In genomic region chr2:234701421-234701820, GRCh38 we compare ENCODE assay signal across 20 cellular contexts.
DNase-seq lines count a peak whose midpoint lies in the region; ATAC-seq and TF ChIP-seq lines count a peak whose summit lies in the region.
"Had no signal": no experiment of that assay in that cellular context is flagged by ENCODE, and none has a peak within 500 bp of the region (broad histone marks: within the 10 kb centered on the region; RNA-seq: fewer than 3 reads in every experiment).

No MANE protein-coding gene starts in this region.

- no peaks in the 10 kb centered on the region for H3K27me3 Mint-ChIP-seq in activated CD8-positive, alpha-beta memory T cell treated with anti-CD3 and anti-CD28 coated beads, Interleukin-2, amount 10 ng/mL, durations not matched to agents 7 days and 5 days
- H3K27me3 Mint-ChIP-seq in stimulated activated naive B cell treated with anti-CD40 and anti-IgM and Interleukin-4, amounts not matched to agents 10 μg/mL and 1 μg/mL and 100 μg/mL, for 72 hours, result peaks cover 7 to 15% of the 10 kb centered on the region in 2 donors
- no peaks in the 10 kb centered on the region for H3K27me3 Mint-ChIP-seq in activated CD8-positive, alpha-beta T cell treated with anti-CD3 and anti-CD28 coated beads, Interleukin-2, amount 10 ng/mL, durations not matched to agents 7 days and 5 days (ENCODE audit: low read depth)

- intact Hi-C loops in esophagus muscularis mucosa (cut with DNase I), result no loop called here
- intact Hi-C loops in uterus (cut with DNase I; ENCODE audit: low total_unique reads), result no loop called here

- H3K27ac ChIP-seq in esophagus muscularis mucosa (replicated peaks in 1 of 4), result no peak overlapping the region
- no peak overlapping the region for H3K27ac ChIP-seq in neuronal stem cell (replicated peaks; ENCODE audit: low read length)
- no peak overlapping the region for H3K27ac ChIP-seq in uterus
- H3K27ac ChIP-seq: 22Rv1, BLaER1, C4-2B, GM23248 had no signal

- peaks cover 9% of the 10 kb centered on the region for H3K9me3 Mint-ChIP-seq in activated CD8-positive, alpha-beta memory T cell treated with anti-CD3 and anti-CD28 coated beads, Interleukin-2, amount 10 ng/mL, durations not matched to agents 7 days and 5 days (ENCODE audit: low read depth)
- peaks cover 22 to 26% of the 10 kb centered on the region in 2 donors for H3K9me3 Mint-ChIP-seq in stimulated activated naive B cell treated with anti-CD40 and anti-IgM and Interleukin-4, amounts not matched to agents 10 μg/mL and 1 μg/mL and 100 μg/mL, for 72 hours
- H3K9me3 Mint-ChIP-seq in activated CD8-positive, alpha-beta T cell treated with anti-CD3 and anti-CD28 coated beads, Interleukin-2, amount 10 ng/mL, durations not matched to agents 7 days and 5 days (ENCODE audit: insufficient read depth), result peaks cover 12% of the 10 kb centered on the region

- H3K4me2 ChIP-seq in neuronal stem cell (ENCODE audit: insufficient read depth, low read length, poor library complexity, severe bottlenecking), result no peak overlapping the region
- H3K4me2 ChIP-seq: BLaER1 had no signal

- H3K9me3 ChIP-seq in esophagus muscularis mucosa, result peaks cover 0 to 11% (median 10%) of the 10 kb centered on the region in 4 donors
- peaks cover 5 to 34% of the 10 kb centered on the region in 2 donors for H3K9me3 ChIP-seq in neuronal stem cell (replicated peaks in 1 of 2; ENCODE audit: control insufficient read depth in 2 of 2, insufficient read depth in 1 of 2, low read depth in 1 of 2, low read length in 2 of 2)
- no peaks in the 10 kb centered on the region for H3K9me3 ChIP-seq in uterus

- no peak for TF ChIP-seq CTCF in esophagus muscularis mucosa (IDR thresholded peaks at IDR 0.05)
- no peak for TF ChIP-seq CTCF in uterus (IDR thresholded peaks at IDR 0.05)

- peak overlapping the region; percentile 59 for H2AK5ac ChIP-seq in neuronal stem cell (ENCODE audit: low read depth, low read length)

- H3K79me1 ChIP-seq in neuronal stem cell (ENCODE audit: low read depth, low read length), result no peaks in the 10 kb centered on the region

- no peaks in the 10 kb centered on the region for H3K36me3 Mint-ChIP-seq in activated CD8-positive, alpha-beta memory T cell treated with anti-CD3 and anti-CD28 coated beads, Interleukin-2, amount 10 ng/mL, durations not matched to agents 7 days and 5 days
- H3K36me3 Mint-ChIP-seq in stimulated activated naive B cell treated with anti-CD40 and anti-IgM and Interleukin-4, amounts not matched to agents 10 μg/mL and 1 μg/mL and 100 μg/mL, for 72 hours, result peaks cover 9 to 15% of the 10 kb centered on the region in 2 donors
- no peaks in the 10 kb centered on the region for H3K36me3 Mint-ChIP-seq in activated CD8-positive, alpha-beta T cell treated with anti-CD3 and anti-CD28 coated beads, Interleukin-2, amount 10 ng/mL, durations not matched to agents 7 days and 5 days (ENCODE audit: low read depth)
- H3K36me3 Mint-ChIP-seq: CD4-positive, CD25-positive, alpha-beta regulatory T cell; CD8-positive, alpha-beta T cell had no signal

- peak; percentile 36 for DNase-seq in activated CD8-positive, alpha-beta memory T cell treated with anti-CD3 and anti-CD28 coated beads, Interleukin-2, amount 10 ng/mL, durations not matched to agents 7 days and 5 days
- DNase-seq in activated CD8-positive, alpha-beta memory T cell treated with anti-CD3 and anti-CD28 coated beads for 24 hours, result no peak
- DNase-seq in esophagus muscularis mucosa (ENCODE audit: extremely low spot score) (peak; percentile 53), neuronal stem cell (ENCODE audit: low spot score) (no peak), uterus (no peak)
- DNase-seq in stimulated activated naive B cell treated with anti-CD40 and anti-IgM and Interleukin-4, amounts not matched to agents 10 μg/mL and 1 μg/mL and 100 μg/mL, for 72 hours, result no peak
- DNase-seq in stimulated activated CD4-positive, alpha-beta T cell treated with anti-CD3 and anti-CD28 coated beads, Interleukin-2, amount 100 ng/mL, for 48 hours, result no peak
- DNase-seq in activated CD8-positive, alpha-beta T cell treated with anti-CD3 and anti-CD28 coated beads, Interleukin-2, amount 10 ng/mL, durations not matched to agents 7 days and 5 days, result no peak
- DNase-seq: Caco-2; CD4-positive, CD25-positive, alpha-beta regulatory T cell; CD8-positive, alpha-beta T cell; DMS153; DND-41; GM23248; H9 had no signal

- H2AFZ ChIP-seq in neuronal stem cell (ENCODE audit: low read length), result no peak overlapping the region
- H2AFZ ChIP-seq: GM23248 had no signal

- no peak overlapping the region for H2BK5ac ChIP-seq in neuronal stem cell (ENCODE audit: low read length)

- H3K4me1 Mint-ChIP-seq in activated CD8-positive, alpha-beta memory T cell treated with anti-CD3 and anti-CD28 coated beads, Interleukin-2, amount 10 ng/mL, durations not matched to agents 7 days and 5 days, result no peaks in the 10 kb centered on the region
- H3K4me1 Mint-ChIP-seq in stimulated activated naive B cell treated with anti-CD40 and anti-IgM and Interleukin-4, amounts not matched to agents 10 μg/mL and 1 μg/mL and 100 μg/mL, for 72 hours, result peaks cover 6 to 12% of the 10 kb centered on the region in 2 donors
- no peaks in the 10 kb centered on the region for H3K4me1 Mint-ChIP-seq in activated CD8-positive, alpha-beta T cell treated with anti-CD3 and anti-CD28 coated beads, Interleukin-2, amount 10 ng/mL, durations not matched to agents 7 days and 5 days (ENCODE audit: low read depth)
- H3K4me1 Mint-ChIP-seq: B cell; CD4-positive, CD25-positive, alpha-beta regulatory T cell had no signal

- 97% methylated on average over 5 of the region's 6 CpGs for WGBS in esophagus muscularis mucosa
- WGBS in neuronal stem cell (ENCODE audit: extremely low coverage in 2 of 2, insufficient read length in 2 of 2, insufficient replicate concordance in 1 of 2), 2 donors, result no CpG with 5 or more reads among the region's 6 CpGs

- no peak overlapping the region for H2BK120ac ChIP-seq in neuronal stem cell (ENCODE audit: low read depth, low read length)

- H3K9ac ChIP-seq in neuronal stem cell (ENCODE audit: low read depth, low read length, poor library complexity), result no peak overlapping the region
- H3K9ac ChIP-seq: BLaER1, GM23248 had no signal

- H3K4me1 ChIP-seq in esophagus muscularis mucosa, result no peaks in the 10 kb centered on the region
- H3K4me1 ChIP-seq in neuronal stem cell (ENCODE audit: control insufficient read depth in 2 of 2, insufficient read depth in 1 of 2, low read depth in 1 of 2, low read length in 2 of 2), result peaks cover 8 to 9% of the 10 kb centered on the region in 2 donors
- no peaks in the 10 kb centered on the region for H3K4me1 ChIP-seq in uterus
- H3K4me1 ChIP-seq: BLaER1 had no signal

- no peak overlapping the region for H2BK12ac ChIP-seq in neuronal stem cell (ENCODE audit: low read length)

- no peak overlapping the region for H3K4me3 Mint-ChIP-seq in activated CD8-positive, alpha-beta memory T cell treated with anti-CD3 and anti-CD28 coated beads, Interleukin-2, amount 10 ng/mL, durations not matched to agents 7 days and 5 days
- H3K4me3 Mint-ChIP-seq in stimulated activated naive B cell treated with anti-CD40 and anti-IgM and Interleukin-4, amounts not matched to agents 10 μg/mL and 1 μg/mL and 100 μg/mL, for 72 hours, result no peak overlapping the region
- no peak overlapping the region for H3K4me3 Mint-ChIP-seq in activated CD8-positive, alpha-beta T cell treated with anti-CD3 and anti-CD28 coated beads, Interleukin-2, amount 10 ng/mL, durations not matched to agents 7 days and 5 days
- H3K4me3 Mint-ChIP-seq: B cell; CD4-positive, CD25-positive, alpha-beta regulatory T cell; CD8-positive, alpha-beta T cell; H9 had no signal

- TF ChIP-seq EP300 in esophagus muscularis mucosa (IDR thresholded peaks at IDR 0.05), result no peak

- H3K4me3 ChIP-seq in esophagus muscularis mucosa, result no peak overlapping the region
- H3K4me3 ChIP-seq in neuronal stem cell (ENCODE audit: low read length in 2 of 2), result no peak overlapping the region
- H3K4me3 ChIP-seq in uterus, result no peak overlapping the region
- H3K4me3 ChIP-seq: BLaER1, GM23248 had no signal

- TF ChIP-seq POLR2A in esophagus muscularis mucosa (IDR thresholded peaks at IDR 0.05; ENCODE audit: low read depth) (no peak), uterus (IDR thresholded peaks at IDR 0.05) (no peak)

- CTCF ChIA-PET in activated CD8-positive, alpha-beta memory T cell treated with anti-CD3 and anti-CD28 coated beads, Interleukin-2, amount 10 ng/mL, durations not matched to agents 7 days and 5 days (lab: Charles Lee), result no interaction called here
- CTCF ChIA-PET in activated CD8-positive, alpha-beta T cell treated with anti-CD3 and anti-CD28 coated beads, Interleukin-2, amount 10 ng/mL, durations not matched to agents 7 days and 5 days (lab: Charles Lee), result no interaction called here

- POLR2A ChIA-PET in activated CD8-positive, alpha-beta T cell treated with anti-CD3 and anti-CD28 coated beads, Interleukin-2, amount 10 ng/mL, durations not matched to agents 7 days and 5 days (lab: Charles Lee), result no interaction called here

- H3K18ac ChIP-seq in neuronal stem cell (ENCODE audit: low read length), result peak overlapping the region; percentile 68

- H3K36me3 ChIP-seq in esophagus muscularis mucosa (no peaks in the 10 kb centered on the region), neuronal stem cell (replicated peaks in 1 of 2; ENCODE audit: control insufficient read depth in 2 of 2, insufficient read depth in 2 of 2, low read length in 2 of 2) (no peaks in the 10 kb centered on the region), uterus (no peaks in the 10 kb centered on the region)
- H3K36me3 ChIP-seq: BLaER1 had no signal

- H2BK15ac ChIP-seq in neuronal stem cell (ENCODE audit: low read length), result peak overlapping the region; percentile 76

- H3K23ac ChIP-seq in neuronal stem cell (ENCODE audit: low read depth, low read length, poor library complexity), result no peak overlapping the region

- no peak overlapping the region for H4K8ac ChIP-seq in neuronal stem cell (ENCODE audit: low read depth, low read length)

- no peak overlapping the region for H3K4ac ChIP-seq in neuronal stem cell (ENCODE audit: low read length)

- no peak overlapping the region for H3K14ac ChIP-seq in neuronal stem cell (ENCODE audit: low read length)

- H3K27me3 ChIP-seq in esophagus muscularis mucosa (no peaks in the 10 kb centered on the region), neuronal stem cell (ENCODE audit: control insufficient read depth in 3 of 3, insufficient read depth in 3 of 3, low read depth in 1 of 3, low read length in 3 of 3) (no peaks in the 10 kb centered on the region), uterus (no peaks in the 10 kb centered on the region)
- H3K27me3 ChIP-seq: BLaER1 had no signal

- H3K27ac Mint-ChIP-seq in activated CD8-positive, alpha-beta memory T cell treated with anti-CD3 and anti-CD28 coated beads, Interleukin-2, amount 10 ng/mL, durations not matched to agents 7 days and 5 days, result no peak overlapping the region
- H3K27ac Mint-ChIP-seq in stimulated activated naive B cell treated with anti-CD40 and anti-IgM and Interleukin-4, amounts not matched to agents 10 μg/mL and 1 μg/mL and 100 μg/mL, for 72 hours, result peak overlapping the region; percentile 6
- no peak overlapping the region for H3K27ac Mint-ChIP-seq in activated CD8-positive, alpha-beta T cell treated with anti-CD3 and anti-CD28 coated beads, Interleukin-2, amount 10 ng/mL, durations not matched to agents 7 days and 5 days
- H3K27ac Mint-ChIP-seq: B cell; CD4-positive, CD25-positive, alpha-beta regulatory T cell; CD8-positive, alpha-beta T cell had no signal

- no peak for ATAC-seq in activated CD8-positive, alpha-beta memory T cell treated with anti-CD3 and anti-CD28 coated beads, Interleukin-2, amount 10 ng/mL, durations not matched to agents 7 days and 5 days
- ATAC-seq in stimulated activated naive B cell treated with anti-CD40 and anti-IgM and Interleukin-4, amounts not matched to agents 10 μg/mL and 1 μg/mL and 100 μg/mL, for 72 hours (replicated peaks), result no peak
- ATAC-seq in activated CD8-positive, alpha-beta T cell treated with anti-CD3 and anti-CD28 coated beads, Interleukin-2, amount 10 ng/mL, durations not matched to agents 7 days and 5 days, result no peak
- ATAC-seq: CD8-positive, alpha-beta T cell; HCT116 had no signal

- no peak overlapping the region for H4K91ac ChIP-seq in neuronal stem cell (ENCODE audit: low read depth, low read length, poor library complexity)

Comparison
In these comparisons a context has a peak if more than half of its experiments do, and no peak if none do; other contexts are left out.
1. DNase-seq: peak in activated CD8-positive, alpha-beta memory T cell treated with anti-CD3 and anti-CD28 coated beads, Interleukin-2, amount 10 ng/mL, durations not matched to agents 7 days and 5 days (single experiment) and esophagus muscularis mucosa (single experiment); none in activated CD8-positive, alpha-beta memory T cell treated with anti-CD3 and anti-CD28 coated beads for 24 hours (single experiment), neuronal stem cell (single experiment), stimulated activated naive B cell treated with anti-CD40 and anti-IgM and Interleukin-4, amounts not matched to agents 10 μg/mL and 1 μg/mL and 100 μg/mL, for 72 hours (single experiment), stimulated activated CD4-positive, alpha-beta T cell treated with anti-CD3 and anti-CD28 coated beads, Interleukin-2, amount 100 ng/mL, for 48 hours (0 of 2), uterus (0 of 2) and activated CD8-positive, alpha-beta T cell treated with anti-CD3 and anti-CD28 coated beads, Interleukin-2, amount 10 ng/mL, durations not matched to agents 7 days and 5 days (single experiment).